13 cellular contexts compared by ENCODE assay signal in the genomic region with DNA sequence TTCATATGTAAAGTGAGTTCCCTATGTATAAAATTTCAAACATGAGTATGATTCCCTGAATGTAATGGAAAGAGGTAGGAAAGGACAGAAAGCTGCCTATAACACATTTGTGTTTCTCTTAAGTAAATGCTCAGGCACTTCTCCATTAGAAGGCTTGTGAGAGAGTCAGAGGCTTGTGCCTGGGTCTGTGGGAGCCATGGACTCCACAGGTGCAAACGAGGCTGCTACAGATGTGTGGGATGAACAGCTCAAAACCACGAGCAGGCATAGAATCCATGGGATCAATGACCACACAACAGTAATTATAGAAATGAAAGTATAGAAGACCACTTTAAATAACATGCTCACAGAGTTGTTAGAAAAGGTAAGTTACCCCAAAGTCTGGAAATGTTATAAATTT.
A peak's percentile ranks its signal among the peaks of the same experiment; 100 is the strongest.
DNase-seq lines count a peak whose midpoint lies in the region; ATAC-seq lines count a peak whose summit lies in the region.
"Had no signal": no experiment of that assay in that cellular context is flagged by ENCODE, and none has a peak within 500 bp of the region (broad histone marks: within the 10 kb centered on the region; RNA-seq: fewer than 3 reads in every experiment).

No MANE protein-coding gene starts in this region.

- H3K9me3 Mint-ChIP-seq in activated naive CD4-positive, alpha-beta T cell treated with anti-CD3 and anti-CD28 coated beads, Interleukin-2, amount 50 U/mL, for 24 hours = no peaks in the 10 kb centered on the region
- no peaks in the 10 kb centered on the region for H3K9me3 Mint-ChIP-seq in activated naive CD4-positive, alpha-beta T cell treated with anti-CD3 and anti-CD28 coated beads for 36 hours
- no peaks in the 10 kb centered on the region for H3K9me3 Mint-ChIP-seq in activated T-helper 2 cell treated with anti-CD3 and anti-CD28 coated beads, Interferon-gamma antibody, Interleukin-2, Interleukin-4, amounts not matched to agents 10 μg/mL and 5 μg/mL and 100 μg/mL, durations not matched to agents 14 hours and 24 hours and 36 hours
- peaks cover 0 to 8% of the 10 kb centered on the region in 2 donors for H3K9me3 Mint-ChIP-seq in stimulated activated naive B cell treated with anti-CD40 and anti-IgM and Interleukin-4, amounts not matched to agents 10 μg/mL and 1 μg/mL and 100 μg/mL, for 72 hours
- no peaks in the 10 kb centered on the region for H3K9me3 Mint-ChIP-seq in activated T-helper 17 cell treated with anti-CD3 and anti-CD28 coated beads, Interleukin-2, amount 50 U/mL, for 72 hours
- H3K9me3 Mint-ChIP-seq: CD8-positive, alpha-beta memory T cell had no signal

- no peak overlapping the region for H3K4me3 ChIP-seq in Jurkat, Clone E6-1 (ENCODE audit: low read length)
- H3K4me3 ChIP-seq: BLaER1 treated with 17β-estradiol and CSF1 and Interleukin-3, amounts not matched to agents 10 nM and 100 nM had no signal

- H3K36me3 Mint-ChIP-seq in activated naive CD4-positive, alpha-beta T cell treated with anti-CD3 and anti-CD28 coated beads, Interleukin-2, amount 50 U/mL, for 24 hours = peaks cover 11% of the 10 kb centered on the region
- peaks cover 12% of the 10 kb centered on the region for H3K36me3 Mint-ChIP-seq in activated naive CD4-positive, alpha-beta T cell treated with anti-CD3 and anti-CD28 coated beads for 36 hours (ENCODE audit: low read depth)
- peaks cover 14% of the 10 kb centered on the region for H3K36me3 Mint-ChIP-seq in activated T-helper 2 cell treated with anti-CD3 and anti-CD28 coated beads, Interferon-gamma antibody, Interleukin-2, Interleukin-4, amounts not matched to agents 10 μg/mL and 5 μg/mL and 100 μg/mL, durations not matched to agents 14 hours and 24 hours and 36 hours (ENCODE audit: low read depth)
- peaks cover 20 to 45% of the 10 kb centered on the region in 2 donors for H3K36me3 Mint-ChIP-seq in stimulated activated naive B cell treated with anti-CD40 and anti-IgM and Interleukin-4, amounts not matched to agents 10 μg/mL and 1 μg/mL and 100 μg/mL, for 72 hours
- peaks cover 7% of the 10 kb centered on the region for H3K36me3 Mint-ChIP-seq in activated T-helper 17 cell treated with anti-CD3 and anti-CD28 coated beads, Interleukin-2, amount 50 U/mL, for 72 hours (ENCODE audit: low read depth)

- H3K4me1 Mint-ChIP-seq in activated naive CD4-positive, alpha-beta T cell treated with anti-CD3 and anti-CD28 coated beads, Interleukin-2, amount 50 U/mL, for 24 hours = peaks cover 83% of the 10 kb centered on the region
- peaks cover 59% of the 10 kb centered on the region for H3K4me1 Mint-ChIP-seq in activated naive CD4-positive, alpha-beta T cell treated with anti-CD3 and anti-CD28 coated beads for 36 hours (ENCODE audit: low read depth)
- peaks cover 32% of the 10 kb centered on the region for H3K4me1 Mint-ChIP-seq in activated T-helper 2 cell treated with anti-CD3 and anti-CD28 coated beads, Interferon-gamma antibody, Interleukin-2, Interleukin-4, amounts not matched to agents 10 μg/mL and 5 μg/mL and 100 μg/mL, durations not matched to agents 14 hours and 24 hours and 36 hours (ENCODE audit: low read depth)
- peaks cover 39 to 76% of the 10 kb centered on the region in 2 donors for H3K4me1 Mint-ChIP-seq in stimulated activated naive B cell treated with anti-CD40 and anti-IgM and Interleukin-4, amounts not matched to agents 10 μg/mL and 1 μg/mL and 100 μg/mL, for 72 hours
- H3K4me1 Mint-ChIP-seq in activated T-helper 17 cell treated with anti-CD3 and anti-CD28 coated beads, Interleukin-2, amount 50 U/mL, for 72 hours = peaks cover 40% of the 10 kb centered on the region

- H3K27me3 Mint-ChIP-seq in activated naive CD4-positive, alpha-beta T cell treated with anti-CD3 and anti-CD28 coated beads, Interleukin-2, amount 50 U/mL, for 24 hours = no peaks in the 10 kb centered on the region
- no peaks in the 10 kb centered on the region for H3K27me3 Mint-ChIP-seq in activated naive CD4-positive, alpha-beta T cell treated with anti-CD3 and anti-CD28 coated beads for 36 hours (ENCODE audit: low read depth)
- no peaks in the 10 kb centered on the region for H3K27me3 Mint-ChIP-seq in activated T-helper 2 cell treated with anti-CD3 and anti-CD28 coated beads, Interferon-gamma antibody, Interleukin-2, Interleukin-4, amounts not matched to agents 10 μg/mL and 5 μg/mL and 100 μg/mL, durations not matched to agents 14 hours and 24 hours and 36 hours (ENCODE audit: low read depth)
- H3K27me3 Mint-ChIP-seq in stimulated activated naive B cell treated with anti-CD40 and anti-IgM and Interleukin-4, amounts not matched to agents 10 μg/mL and 1 μg/mL and 100 μg/mL, for 72 hours = no peaks in the 10 kb centered on the region
- no peaks in the 10 kb centered on the region for H3K27me3 Mint-ChIP-seq in activated T-helper 17 cell treated with anti-CD3 and anti-CD28 coated beads, Interleukin-2, amount 50 U/mL, for 72 hours
- H3K27me3 Mint-ChIP-seq: CD8-positive, alpha-beta memory T cell had no signal

- no peak overlapping the region for H3K4me3 Mint-ChIP-seq in activated naive CD4-positive, alpha-beta T cell treated with anti-CD3 and anti-CD28 coated beads, Interleukin-2, amount 50 U/mL, for 24 hours
- H3K4me3 Mint-ChIP-seq in activated naive CD4-positive, alpha-beta T cell treated with anti-CD3 and anti-CD28 coated beads for 36 hours = no peak overlapping the region
- H3K4me3 Mint-ChIP-seq in activated T-helper 2 cell treated with anti-CD3 and anti-CD28 coated beads, Interferon-gamma antibody, Interleukin-2, Interleukin-4, amounts not matched to agents 10 μg/mL and 5 μg/mL and 100 μg/mL, durations not matched to agents 14 hours and 24 hours and 36 hours (ENCODE audit: low read depth) = no peak overlapping the region
- H3K4me3 Mint-ChIP-seq in stimulated activated naive B cell treated with anti-CD40 and anti-IgM and Interleukin-4, amounts not matched to agents 10 μg/mL and 1 μg/mL and 100 μg/mL, for 72 hours = no peak overlapping the region
- no peak overlapping the region for H3K4me3 Mint-ChIP-seq in activated T-helper 17 cell treated with anti-CD3 and anti-CD28 coated beads, Interleukin-2, amount 50 U/mL, for 72 hours

- no peak for DNase-seq in activated naive CD4-positive, alpha-beta T cell treated with anti-CD3 and anti-CD28 coated beads for 36 hours
- DNase-seq in Jurkat, Clone E6-1 (ENCODE audit: low read depth, low spot score) = peak; percentile 23
- DNase-seq in activated T-helper 2 cell treated with anti-CD3 and anti-CD28 coated beads, Interferon-gamma antibody, Interleukin-2, Interleukin-4, amounts not matched to agents 10 μg/mL and 5 μg/mL and 100 μg/mL, durations not matched to agents 14 hours and 24 hours and 36 hours (ENCODE audit: low spot score) = no peak
- DNase-seq in stimulated activated naive B cell treated with anti-CD40 and anti-IgM and Interleukin-4, amounts not matched to agents 10 μg/mL and 1 μg/mL and 100 μg/mL, for 72 hours = no peak
- DNase-seq in D341Med (ENCODE audit: low spot score) = no peak
- DNase-seq: 8988T; AML-193; Caco-2; CD8-positive, alpha-beta memory T cell had no signal

- intact Hi-C loops in activated naive CD4-positive, alpha-beta T cell treated with anti-CD3 and anti-CD28 coated beads for 36 hours (cut with micrococcal nuclease) = no loop called here
- intact Hi-C loops in activated T-helper 2 cell treated with anti-CD3 and anti-CD28 coated beads, Interferon-gamma antibody, Interleukin-2, Interleukin-4, amounts not matched to agents 10 μg/mL and 5 μg/mL and 100 μg/mL, durations not matched to agents 14 hours and 24 hours and 36 hours (cut with micrococcal nuclease) = no loop called here

- H3K27ac Mint-ChIP-seq in activated naive CD4-positive, alpha-beta T cell treated with anti-CD3 and anti-CD28 coated beads, Interleukin-2, amount 50 U/mL, for 24 hours = peak overlapping the region; percentile 4
- no peak overlapping the region for H3K27ac Mint-ChIP-seq in activated naive CD4-positive, alpha-beta T cell treated with anti-CD3 and anti-CD28 coated beads for 36 hours
- peak overlapping the region; percentile 28 for H3K27ac Mint-ChIP-seq in activated T-helper 2 cell treated with anti-CD3 and anti-CD28 coated beads, Interferon-gamma antibody, Interleukin-2, Interleukin-4, amounts not matched to agents 10 μg/mL and 5 μg/mL and 100 μg/mL, durations not matched to agents 14 hours and 24 hours and 36 hours
- peak overlapping the region; percentile 47 for H3K27ac Mint-ChIP-seq in stimulated activated naive B cell treated with anti-CD40 and anti-IgM and Interleukin-4, amounts not matched to agents 10 μg/mL and 1 μg/mL and 100 μg/mL, for 72 hours
- H3K27ac Mint-ChIP-seq in activated T-helper 17 cell treated with anti-CD3 and anti-CD28 coated beads, Interleukin-2, amount 50 U/mL, for 72 hours = no peak overlapping the region

- CTCF ChIA-PET in activated naive CD4-positive, alpha-beta T cell treated with anti-CD3 and anti-CD28 coated beads for 36 hours (lab: Charles Lee) = no interaction called here

- no peak for ATAC-seq in stimulated activated naive B cell treated with anti-CD40 and anti-IgM and Interleukin-4, amounts not matched to agents 10 μg/mL and 1 μg/mL and 100 μg/mL, for 72 hours (replicated peaks)
- ATAC-seq in GM18867 (IDR thresholded peaks at IDR 0.05; ENCODE audit: unreplicated experiment) = no peak
- no peak for ATAC-seq in activated T-helper 17 cell treated with anti-CD3 and anti-CD28 coated beads, Interleukin-2, amount 50 U/mL, for 72 hours (replicated peaks)

Comparison
In these comparisons a context has a peak if more than half of its experiments do, and no peak if none do; other contexts are left out.
1. H3K27ac Mint-ChIP-seq: peak in activated naive CD4-positive, alpha-beta T cell treated with anti-CD3 and anti-CD28 coated beads, Interleukin-2, amount 50 U/mL, for 24 hours (single experiment), activated T-helper 2 cell treated with anti-CD3 and anti-CD28 coated beads, Interferon-gamma antibody, Interleukin-2, Interleukin-4, amounts not matched to agents 10 μg/mL and 5 μg/mL and 100 μg/mL, durations not matched to agents 14 hours and 24 hours and 36 hours (single experiment) and stimulated activated naive B cell treated with anti-CD40 and anti-IgM and Interleukin-4, amounts not matched to agents 10 μg/mL and 1 μg/mL and 100 μg/mL, for 72 hours (single experiment); none in activated naive CD4-positive, alpha-beta T cell treated with anti-CD3 and anti-CD28 coated beads for 36 hours (single experiment) and activated T-helper 17 cell treated with anti-CD3 and anti-CD28 coated beads, Interleukin-2, amount 50 U/mL, for 72 hours (single experiment).